9 cellular contexts compared by ENCODE assay signal in the genomic region with DNA sequence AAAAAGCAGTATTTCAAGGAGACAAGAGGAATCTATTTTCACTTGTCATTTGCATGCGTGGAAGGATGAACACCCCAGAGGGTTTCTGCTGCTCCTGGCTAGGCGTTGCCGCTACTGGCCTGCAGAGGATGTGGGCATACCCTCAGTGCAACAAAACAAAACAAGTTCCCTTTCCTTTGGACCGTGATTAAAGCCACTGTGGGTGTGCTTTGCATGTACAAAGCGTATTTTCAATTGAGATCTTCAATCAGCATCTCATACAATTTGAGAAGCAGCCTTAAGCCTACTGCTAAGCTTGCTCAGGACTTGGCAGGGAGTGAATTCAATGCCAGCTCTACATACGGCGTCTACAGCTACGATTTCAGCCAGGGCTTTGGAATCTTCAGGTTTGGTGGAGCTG.
DNase-seq lines count a peak whose midpoint lies in the region; ATAC-seq and TF ChIP-seq lines count a peak whose summit lies in the region.
"Had no signal": no experiment of that assay in that cellular context is flagged by ENCODE, and none has a peak within 500 bp of the region (broad histone marks: within the 10 kb centered on the region; RNA-seq: fewer than 3 reads in every experiment).

No MANE protein-coding gene starts in this region.

- DNase-seq in endodermal cell (no peak), hippocampal formation (lab: John Stamatoyannopoulos, UW) (no peak), MG63 (no peak), LoVo (ENCODE audit: low spot score) (no peak)
- DNase-seq: Kasumi-1 had no signal

- H3K9me3 Mint-ChIP-seq in activated T-helper 17 cell treated with anti-CD3 and anti-CD28 coated beads, Interleukin-2, amount 50 U/mL, for 72 hours: peaks cover 9% of the 10 kb centered on the region
- no peaks in the 10 kb centered on the region for H3K9me3 Mint-ChIP-seq in endodermal cell

- peak overlapping the region; percentile 13 for H3K4me3 Mint-ChIP-seq in activated T-helper 17 cell treated with anti-CD3 and anti-CD28 coated beads, Interleukin-2, amount 50 U/mL, for 72 hours
- H3K4me3 Mint-ChIP-seq in endodermal cell: no peak overlapping the region

- H3K27ac Mint-ChIP-seq in activated T-helper 17 cell treated with anti-CD3 and anti-CD28 coated beads, Interleukin-2, amount 50 U/mL, for 72 hours: no peak overlapping the region
- H3K27ac Mint-ChIP-seq in endodermal cell: no peak overlapping the region

- no peaks in the 10 kb centered on the region for H3K36me3 ChIP-seq in endodermal cell (ENCODE audit: control insufficient read depth, insufficient read depth, low read length)
- H3K36me3 ChIP-seq in MG63: no peaks in the 10 kb centered on the region

- TF ChIP-seq CTCF in GM12874 (IDR thresholded peaks at IDR 0.05; ENCODE audit: insufficient read depth, low read depth, low read length) (0 out of 2 replicates have a peak, but pooled peaks have one; percentile 9), endodermal cell (conservative IDR thresholded peaks at IDR 0.05) (no peak)

- H3K4me1 Mint-ChIP-seq in activated T-helper 17 cell treated with anti-CD3 and anti-CD28 coated beads, Interleukin-2, amount 50 U/mL, for 72 hours: peaks cover 19% of the 10 kb centered on the region
- H3K4me1 Mint-ChIP-seq in endodermal cell: no peaks in the 10 kb centered on the region

- ATAC-seq in GM19372 (IDR thresholded peaks at IDR 0.05; ENCODE audit: low read depth, unreplicated experiment) (peak; percentile 53), HG03097 (IDR thresholded peaks at IDR 0.05; ENCODE audit: low FRiP score, unreplicated experiment) (peak; percentile 62)
- ATAC-seq in activated T-helper 17 cell treated with anti-CD3 and anti-CD28 coated beads, Interleukin-2, amount 50 U/mL, for 72 hours (replicated peaks): peak; percentile 44

- no peaks in the 10 kb centered on the region for H3K9me3 ChIP-seq in endodermal cell (ENCODE audit: control insufficient read depth, low read length)
- no peaks in the 10 kb centered on the region; the same call in 1 of the 2 replicates for H3K9me3 ChIP-seq in MG63

- no peaks in the 10 kb centered on the region for H3K27me3 Mint-ChIP-seq in activated T-helper 17 cell treated with anti-CD3 and anti-CD28 coated beads, Interleukin-2, amount 50 U/mL, for 72 hours
- peaks cover 1% of the 10 kb centered on the region for H3K27me3 Mint-ChIP-seq in endodermal cell (ENCODE audit: insufficient read depth)

- no peak overlapping the region for H3K9ac ChIP-seq in endodermal cell (ENCODE audit: extremely low read depth, low read length, poor library complexity, severe bottlenecking)

- H3K27me3 ChIP-seq in endodermal cell (ENCODE audit: control insufficient read depth, insufficient read depth, low read length, poor library complexity, severe bottlenecking): no peaks in the 10 kb centered on the region
- no peaks in the 10 kb centered on the region for H3K27me3 ChIP-seq in MG63

- H3K4me3 ChIP-seq in endodermal cell (ENCODE audit: low read length) (no peak overlapping the region), MG63 (no peak overlapping the region)

- H3K4me1 ChIP-seq in endodermal cell (ENCODE audit: control insufficient read depth, insufficient read depth, low read length): no peaks in the 10 kb centered on the region

- WGBS in endodermal cell (ENCODE audit: insufficient coverage in 1 of 2, insufficient read length in 1 of 2), 2 experiments: 95 to 99% methylated on average over 8 of the region's 8 CpGs

- H3K27ac ChIP-seq in endodermal cell (ENCODE audit: low read depth, low read length): no peak overlapping the region

- H3K36me3 Mint-ChIP-seq in activated T-helper 17 cell treated with anti-CD3 and anti-CD28 coated beads, Interleukin-2, amount 50 U/mL, for 72 hours (ENCODE audit: low read depth): no peaks in the 10 kb centered on the region
- H3K36me3 Mint-ChIP-seq in endodermal cell (ENCODE audit: low read depth): no peaks in the 10 kb centered on the region
